8 cellular contexts compared by ENCODE assay signal in genomic region chr4:99893991-99894981, GRCh38. TPM values are rescaled to one million over a fixed set of nuclear protein-coding genes. Genes with fewer than 3 reads are reported as not detected.
A peak's percentile ranks its signal among the peaks of the same experiment; 100 is the strongest.
DNase-seq lines count a peak whose midpoint lies in the region; ATAC-seq and TF ChIP-seq lines count a peak whose summit lies in the region.

A gene with protein sequence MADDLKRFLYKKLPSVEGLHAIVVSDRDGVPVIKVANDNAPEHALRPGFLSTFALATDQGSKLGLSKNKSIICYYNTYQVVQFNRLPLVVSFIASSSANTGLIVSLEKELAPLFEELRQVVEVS (minus strand): TSS chr4:99894427. CDS start chr4:99893963, 464 bp downstream.

- TF ChIP-seq CTCF in activated B cell treated with CpG ODN at 0.5 μM for 24 hours (IDR thresholded peaks at IDR 0.05): no peak
- no peak for TF ChIP-seq CTCF in cardiac fibroblast (IDR thresholded peaks at IDR 0.05; ENCODE audit: low read depth, low read length)
- no peak for TF ChIP-seq CTCF in smooth muscle cell (IDR thresholded peaks at IDR 0.05; ENCODE audit: borderline replicate concordance, insufficient read depth, poor library complexity, severe bottlenecking)

- H3K4me1 ChIP-seq in smooth muscle cell (ENCODE audit: low read depth): peaks cover 10% of the 10 kb centered on the region

- DNase-seq in AG08395 (ENCODE audit: low spot score): peak; percentile 95
- peak; percentile 90 for DNase-seq in NCI-H345 (lab: John Stamatoyannopoulos, UW)
- peak; percentile 78 for DNase-seq in activated B cell treated with CpG ODN at 0.5 μM for 24 hours
- DNase-seq in cardiac fibroblast (ENCODE audit: low read depth in 2 of 2): peak; percentile 92 to 93
- DNase-seq in immature natural killer cell: peak; percentile 86 to 90 (median 89)
- peak; percentile 50 for DNase-seq in smooth muscle cell (lab: John Stamatoyannopoulos, UW; ENCODE audit: unreplicated experiment)

- ATAC-seq in GM19023 (IDR thresholded peaks at IDR 0.05; ENCODE audit: unreplicated experiment) (peak; percentile 100), HG03196 (IDR thresholded peaks at IDR 0.05; ENCODE audit: unreplicated experiment) (peak; percentile 100), activated B cell treated with CpG ODN at 0.5 μM for 24 hours (ENCODE audit: low read depth) (peak; percentile 98)

- intact Hi-C loops in activated B cell treated with CpG ODN at 0.5 μM for 24 hours (cut with micrococcal nuclease): loop anchor here (1.0 to 5.0 kb wide), 7 partner anchors 37 to 1751 kb away; partner anchors contain the start of genes ADH5, DAPP1, METAP1 and STPG2

- H3K4me1 Mint-ChIP-seq in activated B cell treated with CpG ODN at 0.5 μM for 24 hours (peaks cover 26% of the 10 kb centered on the region), immature natural killer cell (peaks cover 35 to 51% of the 10 kb centered on the region in 2 donors)

- CTCF ChIA-PET in activated B cell treated with CpG ODN at 0.5 μM for 24 hours (lab: Charles Lee): interaction anchor here (0.7 to 1.3 kb wide), 4 partner anchors 55 to 899 kb away, joined by 3 to 7 read pairs (median 4); partner anchors contain the start of genes DAPP1 and METAP1

- peaks cover 11% of the 10 kb centered on the region for H4K20me1 ChIP-seq in smooth muscle cell (ENCODE audit: low read depth)

- no peaks in the 10 kb centered on the region for H3K9me3 ChIP-seq in smooth muscle cell (replicated peaks; ENCODE audit: low read depth)

- peak within 1 kb of the TSS; percentile 95 for H3K9ac ChIP-seq in smooth muscle cell (ENCODE audit: low read depth)

- H3K36me3 Mint-ChIP-seq in activated B cell treated with CpG ODN at 0.5 μM for 24 hours (ENCODE audit: low read depth) (peaks cover 26% of the 10 kb centered on the region), immature natural killer cell (peaks cover 0 to 4% (median 0%) of the 10 kb centered on the region in 3 donors)

- H3K27ac Mint-ChIP-seq in activated B cell treated with CpG ODN at 0.5 μM for 24 hours (peak within 1 kb of the TSS; percentile 90), immature natural killer cell (peak within 1 kb of the TSS; percentile 91 to 98 (median 96))

- H3K4me2 ChIP-seq in smooth muscle cell: peak within 1 kb of the TSS; percentile 96

- peak within 1 kb of the TSS; percentile 89 for H3K27ac ChIP-seq in smooth muscle cell (ENCODE audit: low read depth)

- H3K4me3 ChIP-seq in cardiac fibroblast (replicated peaks in 1 of 2; ENCODE audit: low read depth in 2 of 2, low read length in 2 of 2): peak within 1 kb of the TSS; percentile 82 to 93
- H3K4me3 ChIP-seq in smooth muscle cell: peak within 1 kb of the TSS; percentile 97

- no peaks in the 10 kb centered on the region for H3K27me3 Mint-ChIP-seq in activated B cell treated with CpG ODN at 0.5 μM for 24 hours
- peaks cover 4 to 14% (median 4%) of the 10 kb centered on the region in 3 donors for H3K27me3 Mint-ChIP-seq in immature natural killer cell (ENCODE audit: low read depth in 3 of 3)

- H3K36me3 ChIP-seq in smooth muscle cell (ENCODE audit: low read depth): no peaks in the 10 kb centered on the region

- POLR2A ChIA-PET in activated B cell treated with CpG ODN at 0.5 μM for 24 hours (lab: Charles Lee): interaction anchor here (0.5 to 1.8 kb wide), 13 partner anchors 25 to 1751 kb away, joined by 3 to 57 read pairs (median 4); partner anchors contain the start of genes ADH5, DAPP1, DNAJB14 and H2AZ1

- H3K79me2 ChIP-seq in smooth muscle cell (ENCODE audit: low read depth): peaks cover 48% of the 10 kb centered on the region

- H3K27me3 ChIP-seq in smooth muscle cell (ENCODE audit: low read depth): no peaks in the 10 kb centered on the region

- H3K9me3 Mint-ChIP-seq in activated B cell treated with CpG ODN at 0.5 μM for 24 hours (no peaks in the 10 kb centered on the region), immature natural killer cell (no peaks in the 10 kb centered on the region)

- WGBS in smooth muscle cell (ENCODE audit: low lambda C conversion rate): 2% methylated on average over 48 of the region's 49 CpGs

- peaks cover 31% of the 10 kb centered on the region for H3F3A ChIP-seq in smooth muscle cell (ENCODE audit: low read depth)

- peak within 1 kb of the TSS; percentile 96 for H2AFZ ChIP-seq in smooth muscle cell (ENCODE audit: low read depth)

- H3K4me3 Mint-ChIP-seq in activated B cell treated with CpG ODN at 0.5 μM for 24 hours: peak within 1 kb of the TSS; percentile 94
- peak within 1 kb of the TSS; percentile 97 to 99 (median 97) for H3K4me3 Mint-ChIP-seq in immature natural killer cell

RNA-seq across cellular contexts. Expression of the gene that starts here (rescaled TPM):
- total RNA-seq in activated B cell treated with CpG ODN at 0.5 μM for 24 hours (21.9 and 23.8 TPM in 2 replicates), smooth muscle cell (95.2 and 112 TPM in 2 replicates)
- polyA plus RNA-seq in immature natural killer cell (10 to 100 TPM; 29.9 to 67.2 (median 47.3) TPM), smooth muscle cell (58.3 and 68.9 TPM in 2 replicates)

Comparison
In these comparisons a context has a peak if more than half of its experiments do, and no peak if none do; other contexts are left out.
1. Peak in every context shown above with its lines: DNase-seq, ATAC-seq, H3K4me3 ChIP-seq and H3K27ac ChIP-seq.